13 cellular contexts compared by ENCODE assay signal in genomic region chr5:74272019-74272775, GRCh38.
DNase-seq lines count a peak whose midpoint lies in the region; ATAC-seq and TF ChIP-seq lines count a peak whose summit lies in the region.
"Had no signal": no experiment of that assay in that cellular context is flagged by ENCODE, and none has a peak within 500 bp of the region (broad histone marks: within the 10 kb centered on the region; RNA-seq: fewer than 3 reads in every experiment).

No MANE protein-coding gene starts in this region.

- no peak for TF ChIP-seq POLR2A in testis (IDR thresholded peaks at IDR 0.05)

- peak overlapping the region; percentile 0 for H3K27ac ChIP-seq in RWPE2 (ENCODE audit: poor library complexity, severe bottlenecking)
- H3K27ac ChIP-seq in testis, result no peak overlapping the region

- 76 to 88% methylated on average over 2 of the region's 2 CpGs for WGBS in testis, 2 donors

- peaks cover 12% of the 10 kb centered on the region for H3K4me1 ChIP-seq in RWPE2 (ENCODE audit: insufficient read depth, poor library complexity, severe bottlenecking)
- peaks cover 16% of the 10 kb centered on the region for H3K4me1 ChIP-seq in testis

- TF ChIP-seq CTCF in RWPE2 (IDR thresholded peaks at IDR 0.05; ENCODE audit: poor library complexity, severe bottlenecking) (no peak), testis (IDR thresholded peaks at IDR 0.05) (no peak)

- ATAC-seq in RWPE2 (ENCODE audit: low read depth), result peak; percentile 78
- no peak for ATAC-seq in GM19035 (IDR thresholded peaks at IDR 0.05; ENCODE audit: unreplicated experiment)
- no peak for ATAC-seq in GM21786 (IDR thresholded peaks at IDR 0.05; ENCODE audit: unreplicated experiment)
- ATAC-seq: activated T-cell treated with anti-CD3 and anti-CD28 coated beads, Interleukin-2, amount 50 U/mL, for 72 hours; HCT116 had no signal

- no peaks in the 10 kb centered on the region for H3K9me3 ChIP-seq in RWPE2 (ENCODE audit: severe bottlenecking)
- H3K9me3 ChIP-seq in testis, result no peaks in the 10 kb centered on the region

- intact Hi-C loops in testis (cut with DNase I; ENCODE audit: low total_unique reads), result no loop called here

- DNase-seq in GM03348 (ENCODE audit: low spot score) (peak; percentile 64), RWPE2 (ENCODE audit: low spot score) (no peak), fibroblast of gingiva (ENCODE audit: low read depth) (peak; percentile 10), non-pigmented ciliary epithelial cell (ENCODE audit: low read depth) (peak; percentile 40), HT-29 (ENCODE audit: low spot score) (no peak), testis (no peak)
- DNase-seq: activated T-cell treated with anti-CD3 and anti-CD28 coated beads, Interleukin-2, amount 50 U/mL, for 72 hours; CD8-positive, alpha-beta memory T cell; NCI-H2171 treated with DMSO at 0.1 percent for 48 hours; nephron progenitor cell had no signal

- H3K36me3 ChIP-seq in RWPE2 (ENCODE audit: low read depth) (no peaks in the 10 kb centered on the region), testis (ENCODE audit: low read depth, missing control alignments) (no peaks in the 10 kb centered on the region)

- H3K27me3 ChIP-seq in RWPE2 (ENCODE audit: insufficient read depth, poor library complexity, severe bottlenecking), result no peaks in the 10 kb centered on the region
- H3K27me3 ChIP-seq in testis, result no peaks in the 10 kb centered on the region

- no peak overlapping the region for H3K4me3 ChIP-seq in RWPE2 (ENCODE audit: severe bottlenecking)
- H3K4me3 ChIP-seq in testis, result no peak overlapping the region

Comparison
In these comparisons a context has a peak if more than half of its experiments do, and no peak if none do; other contexts are left out.
1. DNase-seq: peak in GM03348 (single experiment), fibroblast of gingiva (single experiment) and non-pigmented ciliary epithelial cell (single experiment); none in RWPE2 (single experiment), HT-29 (single experiment) and testis (single experiment).